8 cellular contexts compared by ENCODE assay signal in genomic region chrX:20267924-20268701, GRCh38. TPM values are rescaled to one million over a fixed set of nuclear protein-coding genes. Genes with fewer than 3 reads are reported as not detected.
DNase-seq lines count a peak whose midpoint lies in the region; ATAC-seq and TF ChIP-seq lines count a peak whose summit lies in the region.

No MANE protein-coding gene starts in this region.

- peaks cover 2% of the 10 kb centered on the region for H3K36me3 Mint-ChIP-seq in activated CD4-positive, alpha-beta T cell treated with anti-CD3 and anti-CD28 coated beads for 36 hours (ENCODE audit: low read depth)

- TF ChIP-seq CTCF in GM13977 (IDR thresholded peaks at IDR 0.05; ENCODE audit: extremely low read depth, insufficient read depth, missing control alignments) (no peak), lower leg skin (IDR thresholded peaks at IDR 0.05) (no peak)

- 0 to 52% methylated on average over 7 to 54 of the region's 54 CpGs for WGBS in lower leg skin, 2 donors

- CTCF ChIA-PET in activated CD4-positive, alpha-beta T cell treated with anti-CD3 and anti-CD28 coated beads for 36 hours (lab: Charles Lee): interaction anchor here (0.6 to 1.1 kb wide), 3 partner anchors 14 to 413 kb away, joined by 3 to 4 read pairs (median 3); no protein-coding TSS in a partner anchor

- no peak for TF ChIP-seq POLR2A in lower leg skin (IDR thresholded peaks at IDR 0.05)

- peak overlapping the region; percentile 72 for H3K27ac ChIP-seq in stomach smooth muscle (ENCODE audit: low read length)

- H3K4me1 ChIP-seq in stomach smooth muscle (ENCODE audit: control insufficient read depth, insufficient read depth, low read length): peaks cover 4% of the 10 kb centered on the region

- POLR2A ChIA-PET in activated CD4-positive, alpha-beta T cell treated with anti-CD3 and anti-CD28 coated beads for 36 hours (lab: Charles Lee): interaction anchor here (0.6 kb wide), 1 partner anchor 110 kb away, joined by 3 read pairs; no protein-coding TSS in a partner anchor

- no peaks in the 10 kb centered on the region for H3K9me3 ChIP-seq in stomach smooth muscle (ENCODE audit: control insufficient read depth in 2 of 2, low read length in 2 of 2)

- in situ Hi-C loops in GM13977 (cut with MboI; ENCODE audit: low pct_unique_long_range_greater_than_20kb, low sequenced_read_pairs, unreplicated experiment): no loop called here

- peak overlapping the region; percentile 36 for H3K4me3 ChIP-seq in lower leg skin (ENCODE audit: low read depth, poor library complexity, severe bottlenecking)
- H3K4me3 ChIP-seq in stomach smooth muscle (ENCODE audit: low read length in 2 of 2): peak overlapping the region; percentile 67 to 76

- peaks cover 0 to 2% of the 10 kb centered on the region in 2 donors for H3K27me3 ChIP-seq in stomach smooth muscle (ENCODE audit: control insufficient read depth in 1 of 2, insufficient read depth in 2 of 2, low read length in 2 of 2)

- no peaks in the 10 kb centered on the region for H3K36me3 ChIP-seq in stomach smooth muscle (ENCODE audit: control insufficient read depth in 2 of 2, insufficient read depth in 2 of 2, low read length in 2 of 2)

- H3K9me3 Mint-ChIP-seq in activated CD4-positive, alpha-beta T cell treated with anti-CD3 and anti-CD28 coated beads for 36 hours (ENCODE audit: low read depth): no peaks in the 10 kb centered on the region

- H3K27me3 Mint-ChIP-seq in activated CD4-positive, alpha-beta T cell treated with anti-CD3 and anti-CD28 coated beads for 36 hours: no peaks in the 10 kb centered on the region

- intact Hi-C loops in activated CD4-positive, alpha-beta T cell treated with anti-CD3 and anti-CD28 coated beads for 36 hours (cut with DNase I, micrococcal nuclease): loop anchor here (1.0 to 10.0 kb wide), 6 partner anchors 126 to 1677 kb away; partner anchors contain the start of genes CNKSR2 (in 2 of the 2), EIF1AX (in 2 of the 2) and SMS (in 2 of the 2)
- intact Hi-C loops in lower leg skin (cut with DNase I; ENCODE audit: low total_unique reads): no loop called here

- H3K27ac Mint-ChIP-seq in activated CD4-positive, alpha-beta T cell treated with anti-CD3 and anti-CD28 coated beads for 36 hours: no peak overlapping the region

- DNase-seq in GM13977 (ENCODE audit: low spot score): peak; percentile 48
- peak; percentile 25 for DNase-seq in activated CD4-positive, alpha-beta T cell treated with anti-CD3 and anti-CD28 coated beads for 36 hours
- peak; percentile 2 for DNase-seq in effector CD4-positive, alpha-beta T cell
- DNase-seq in lower leg skin (ENCODE audit: low spot score in 2 of 2): peak; percentile 34 to 90
- DNase-seq in OCI-M1 (lab: John Stamatoyannopoulos, UW): no peak
- DNase-seq in NCI-H1048 (lab: John Stamatoyannopoulos, UW): no peak

- peak overlapping the region; percentile 82 for H3K4me3 Mint-ChIP-seq in activated CD4-positive, alpha-beta T cell treated with anti-CD3 and anti-CD28 coated beads for 36 hours

- peaks cover 15% of the 10 kb centered on the region for H3K4me1 Mint-ChIP-seq in activated CD4-positive, alpha-beta T cell treated with anti-CD3 and anti-CD28 coated beads for 36 hours

- H3K9ac ChIP-seq in stomach smooth muscle (ENCODE audit: low read length in 2 of 2): peak overlapping the region; percentile 37 to 85

- ATAC-seq in activated CD4-positive, alpha-beta T cell treated with anti-CD3 and anti-CD28 coated beads for 36 hours: no peak
- no peak for ATAC-seq in HG02970 (IDR thresholded peaks at IDR 0.05; ENCODE audit: low FRiP score, unreplicated experiment)

RNA-seq across cellular contexts. Expression of gene RPS6KA3, which starts 1.4 kb away (rescaled TPM):
- total RNA-seq in activated CD4-positive, alpha-beta T cell treated with anti-CD3 and anti-CD28 coated beads for 36 hours: 10 to 100 TPM; 40.7 to 41.5 TPM
- 10 to 100 TPM; 22.3 to 43.2 (median 34.5) TPM for total RNA-seq in lower leg skin

Comparison
In these comparisons a context has a peak if more than half of its experiments do, and no peak if none do; other contexts are left out.
1. DNase-seq: peak in GM13977 (single experiment), activated CD4-positive, alpha-beta T cell treated with anti-CD3 and anti-CD28 coated beads for 36 hours (single experiment), effector CD4-positive, alpha-beta T cell (single experiment) and lower leg skin (2 of 2); none in OCI-M1 (single experiment) and NCI-H1048 (single experiment).